ENCODE assay signal across 9 cellular contexts in genomic region chr12:46370380-46370734, GRCh38. TPM values are rescaled to one million over a fixed set of nuclear protein-coding genes. Genes with fewer than 3 reads are reported as not detected.
DNase-seq lines count a peak whose midpoint lies in the region; ATAC-seq, FAIRE-seq and TF ChIP-seq lines count a peak whose summit lies in the region.
"Had no signal": no experiment of that assay in that cellular context is flagged by ENCODE, and none has a peak within 500 bp of the region (broad histone marks: within the 10 kb centered on the region; RNA-seq: fewer than 3 reads in every experiment).

No MANE protein-coding gene starts in this region.

- POLR2A ChIA-PET in A549 (lab: Yijun Ruan, JAX), result interaction anchor here (0.7 to 3.3 kb wide), 6 partner anchors 13 to 154 kb away, joined by 3 to 28 read pairs (median 9); partner anchors contain the start of gene SLC38A1

- H3K27me3 ChIP-seq in bronchial epithelial cell (ENCODE audit: control insufficient read depth, insufficient read depth, low read length), result no peaks in the 10 kb centered on the region
- H3K27me3 ChIP-seq in mucosa of rectum (ENCODE audit: control insufficient read depth in 2 of 2, insufficient read depth in 2 of 2, low read length in 2 of 2), result no peaks in the 10 kb centered on the region
- peaks cover 0 to 17% (median 0%) of the 10 kb centered on the region in 3 experiments for H3K27me3 ChIP-seq in neuronal stem cell (ENCODE audit: control insufficient read depth in 3 of 3, insufficient read depth in 3 of 3, low read depth in 1 of 3, low read length in 3 of 3)

- H3K14ac ChIP-seq in neuronal stem cell (ENCODE audit: low read length), result no peak overlapping the region

- DNase-seq in A549 (ENCODE audit: low read depth in 1 of 2, low spot score in 1 of 2) (no peak), bronchial epithelial cell (ENCODE audit: low read depth) (no peak), A172 (ENCODE audit: low spot score) (no peak), neuronal stem cell (ENCODE audit: low spot score) (no peak), H4 (ENCODE audit: low spot score) (no peak)
- no peak for DNase-seq in stimulated activated CD4-positive, alpha-beta T cell treated with anti-CD3 and anti-CD28 coated beads, Interleukin-1b, Interleukin-23, amount 100 ng/mL, for 48 hours
- DNase-seq: NCI-H2107 had no signal

- H3K18ac ChIP-seq in neuronal stem cell (ENCODE audit: low read length), result no peak overlapping the region

- no peak overlapping the region for H2BK120ac ChIP-seq in neuronal stem cell (ENCODE audit: low read depth, low read length)

- H3K23ac ChIP-seq in neuronal stem cell (ENCODE audit: low read depth, low read length, poor library complexity), result no peak overlapping the region

- FAIRE-seq in A549 (lab: Jason Lieb, UNC) (no peak), bronchial epithelial cell (lab: Jason Lieb, UNC) (no peak)

- H4K8ac ChIP-seq in neuronal stem cell (ENCODE audit: low read depth, low read length), result no peak overlapping the region

- CTCF ChIA-PET in A549 (lab: Yijun Ruan, JAX), result interaction anchor here (1.1 to 1.3 kb wide), 2 partner anchors 14 to 17 kb away, joined by 3 read pairs; no protein-coding TSS in a partner anchor

- peaks cover 0 to 2% (median 0%) of the 10 kb centered on the region in 3 donors for H3K9me3 Mint-ChIP-seq in IgD-negative memory B cell

- 0% methylated on average over 2 of the region's 2 CpGs for WGBS in A549 (ENCODE audit: missing lambda C conversion rate)
- WGBS in neuronal stem cell (ENCODE audit: extremely low coverage in 2 of 2, insufficient read length in 2 of 2, insufficient replicate concordance in 1 of 2), 2 donors, result no CpG with 5 or more reads among the region's 2 CpGs

- peaks cover 35% of the 10 kb centered on the region for H3K36me3 ChIP-seq in bronchial epithelial cell (ENCODE audit: control insufficient read depth, insufficient read depth, low read length)
- H3K36me3 ChIP-seq in mucosa of rectum (ENCODE audit: control insufficient read depth in 2 of 2, insufficient read depth in 2 of 2, low read length in 2 of 2), result peaks cover 44 to 46% of the 10 kb centered on the region in 2 donors
- H3K36me3 ChIP-seq in neuronal stem cell (replicated peaks in 1 of 2; ENCODE audit: control insufficient read depth in 2 of 2, insufficient read depth in 2 of 2, low read length in 2 of 2), result peaks cover 22 to 58% of the 10 kb centered on the region in 2 donors

- H3K4me3 ChIP-seq in A549, result peak overlapping the region; percentile 91
- peak overlapping the region; percentile 63 for H3K4me3 ChIP-seq in bronchial epithelial cell (ENCODE audit: low read depth, low read length)
- H3K4me3 ChIP-seq in mucosa of rectum (ENCODE audit: low read length in 2 of 2), result peak overlapping the region; percentile 88 to 98
- H3K4me3 ChIP-seq in neuronal stem cell (ENCODE audit: low read length in 2 of 2), result peak overlapping the region in 1 of 2 donors; percentile 85

- H3K4me1 ChIP-seq in A549 (peaks cover 53% of the 10 kb centered on the region), mucosa of rectum (ENCODE audit: control insufficient read depth in 2 of 2, insufficient read depth in 2 of 2, low read length in 2 of 2) (peaks cover 52 to 55% of the 10 kb centered on the region in 2 donors), neuronal stem cell (ENCODE audit: control insufficient read depth in 2 of 2, insufficient read depth in 1 of 2, low read depth in 1 of 2, low read length in 2 of 2) (peaks cover 4 to 8% of the 10 kb centered on the region in 2 donors)

- ATAC-seq in A549, result no peak

- no peak overlapping the region for H2BK15ac ChIP-seq in neuronal stem cell (ENCODE audit: low read length)

- no peak overlapping the region for H3K4ac ChIP-seq in neuronal stem cell (ENCODE audit: low read length)

- H3K27ac ChIP-seq in A549, result peak overlapping the region; percentile 99 to 100
- peak overlapping the region; percentile 96 to 98 for H3K27ac ChIP-seq in mucosa of rectum (ENCODE audit: low read depth in 2 of 2, low read length in 2 of 2)
- no peak overlapping the region for H3K27ac ChIP-seq in neuronal stem cell (replicated peaks; ENCODE audit: low read length)

- H2BK12ac ChIP-seq in neuronal stem cell (ENCODE audit: low read length), result no peak overlapping the region

- H4K91ac ChIP-seq in neuronal stem cell (ENCODE audit: low read depth, low read length, poor library complexity), result no peak overlapping the region

- H3K36me3 Mint-ChIP-seq in IgD-negative memory B cell, result peaks cover 6% of the 10 kb centered on the region

- no peak overlapping the region for H2BK5ac ChIP-seq in neuronal stem cell (ENCODE audit: low read length)

- TF ChIP-seq CTCF in A549 (IDR thresholded peaks at IDR 0.05) (no peak), bronchial epithelial cell (IDR thresholded peaks at IDR 0.05; ENCODE audit: insufficient read depth, low read length, severe bottlenecking) (no peak)

- H2AK5ac ChIP-seq in neuronal stem cell (ENCODE audit: low read depth, low read length), result no peak overlapping the region

- H3K4me3 Mint-ChIP-seq in IgD-negative memory B cell, result peak overlapping the region; percentile 93 to 100 (median 100)

- H3K9ac ChIP-seq in mucosa of rectum (ENCODE audit: low read depth in 1 of 2, low read length in 2 of 2) (peak overlapping the region; percentile 94 to 95), neuronal stem cell (ENCODE audit: low read depth, low read length, poor library complexity) (no peak overlapping the region)

- no peaks in the 10 kb centered on the region for H3K27me3 Mint-ChIP-seq in IgD-negative memory B cell

- TF ChIP-seq RAD21 in A549 (conservative IDR thresholded peaks at IDR 0.05 in 1 of 2, IDR thresholded peaks at IDR 0.05 in 1 of 2), result no peak

- H3K9me3 ChIP-seq in A549 (no peaks in the 10 kb centered on the region), mucosa of rectum (ENCODE audit: control insufficient read depth in 2 of 2, low read length in 2 of 2) (no peaks in the 10 kb centered on the region), neuronal stem cell (replicated peaks in 1 of 2; ENCODE audit: control insufficient read depth in 2 of 2, insufficient read depth in 1 of 2, low read depth in 1 of 2, low read length in 2 of 2) (no peaks in the 10 kb centered on the region)

- TF ChIP-seq EP300 in A549 (IDR thresholded peaks at IDR 0.05), result no peak

- H2AFZ ChIP-seq in neuronal stem cell (ENCODE audit: low read length), result no peak overlapping the region

- peaks cover 22 to 46% (median 45%) of the 10 kb centered on the region in 3 donors for H3K4me1 Mint-ChIP-seq in IgD-negative memory B cell

- TF ChIP-seq POLR2A in A549 (IDR thresholded peaks at IDR 0.05; ENCODE audit: low read length), result no peak

- peaks cover 3% of the 10 kb centered on the region for H3K79me1 ChIP-seq in neuronal stem cell (ENCODE audit: low read depth, low read length)

- H3K4me2 ChIP-seq in A549, result peak overlapping the region; percentile 85
- H3K4me2 ChIP-seq in neuronal stem cell (ENCODE audit: insufficient read depth, low read length, poor library complexity, severe bottlenecking), result no peak overlapping the region

- H3K27ac Mint-ChIP-seq in IgD-negative memory B cell, result peak overlapping the region; percentile 57 to 100 (median 80)

TF ChIP-seq in A549, 52 proteins besides CTCF, POLR2A, EP300 and RAD21 (continues in another document):
- no peak for TF ChIP-seq HES2 (IDR thresholded peaks at IDR 0.05)
- TF ChIP-seq ZSCAN20 (CRISPR knock-in tag; IDR thresholded peaks at IDR 0.05), result no peak
- no peak for TF ChIP-seq RFX5 (IDR thresholded peaks at IDR 0.05)
- no peak for TF ChIP-seq KDM5A (IDR thresholded peaks at IDR 0.05)
- TF ChIP-seq REST (IDR thresholded peaks at IDR 0.05), result no peak
- no peak for TF ChIP-seq MAX (IDR thresholded peaks at IDR 0.05)
- no peak for TF ChIP-seq HOXB5 (CRISPR knock-in tag; IDR thresholded peaks at IDR 0.05)
- no peak for TF ChIP-seq SREBF2 (IDR thresholded peaks at IDR 0.05)

RNA-seq across cellular contexts. Expression of gene SLC38A2, which starts 2.2 kb away (rescaled TPM):
- polyA plus RNA-seq in A549 (2011; rRNA removed) (366 and 519 TPM in 2 replicates), A549 (2017; fragmentation: RNase III; extraction: RNeasy Plus Mini Kit Qiagen cat#74134 plus additional on column Dnase treatment) (131 to 195 TPM (median 187 TPM) in 3 replicates), IgD-negative memory B cell (51.1 TPM)
- polyA plus RNA-seq in A549 (2012; cell fraction: cytosol; rRNA removed), result 38.6 and 50.8 TPM in 2 replicates
- 108 and 151 TPM in 2 replicates for polyA plus RNA-seq in A549 (2012; cell fraction: nucleus; rRNA removed)
- 230 and 257 TPM in 2 replicates for polyA minus RNA-seq in A549 (2011; rRNA and poly(A)+ RNA removed)
- 530 and 1,114 TPM in 2 replicates for total RNA-seq in bronchial epithelial cell
- 140 and 141 TPM in 2 replicates for total RNA-seq in A172 (2014; rRNA removed; shearing (Covaris generic))
- polyA plus RNA-seq in neuronal stem cell (2013, experiment 1 of 2), result 168 TPM
- 171 TPM for polyA plus RNA-seq in neuronal stem cell (2013, experiment 2 of 2)
- total RNA-seq in H4 (2014; rRNA removed; shearing (Covaris generic)), result 203 and 263 TPM in 2 replicates
